In the genomic region with DNA sequence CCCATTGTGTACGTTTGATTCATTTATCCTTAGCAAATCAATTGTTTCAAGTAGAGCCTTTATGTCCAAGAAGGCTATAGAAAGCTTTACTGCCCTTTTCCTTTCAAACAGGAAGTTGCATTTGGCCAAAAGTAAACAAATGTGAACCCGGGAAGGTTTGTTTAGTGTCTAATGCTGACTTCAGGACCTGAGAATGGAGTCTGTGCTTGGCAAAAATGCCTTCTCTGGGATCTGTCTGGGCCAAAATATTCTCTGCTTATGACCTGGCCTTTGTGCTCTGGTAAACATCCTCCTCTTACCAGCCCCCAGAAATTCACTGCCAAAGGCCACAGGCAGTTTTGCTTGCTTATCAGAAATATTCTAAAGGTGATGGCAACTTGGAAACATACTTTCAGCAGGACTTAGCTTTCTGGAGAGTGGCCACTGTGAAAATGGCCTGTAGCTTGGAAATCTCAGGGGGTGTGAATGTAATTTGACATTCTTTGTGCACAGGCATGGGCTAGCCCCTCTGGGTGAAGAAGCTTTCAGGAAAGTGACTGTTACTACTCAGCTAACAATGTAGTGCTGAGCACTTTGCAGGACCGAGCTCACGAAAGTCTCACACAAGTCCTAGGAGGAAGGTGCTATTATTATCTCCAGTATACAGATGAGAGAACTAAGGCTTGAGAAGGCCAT, we compare ENCODE assay signal across 9 cellular contexts.
A peak's percentile ranks its signal among the peaks of the same experiment; 100 is the strongest.
DNase-seq lines count a peak whose midpoint lies in the region; ATAC-seq and TF ChIP-seq lines count a peak whose summit lies in the region.
"Had no signal": no experiment of that assay in that cellular context is flagged by ENCODE, and none has a peak within 500 bp of the region (broad histone marks: within the 10 kb centered on the region; RNA-seq: fewer than 3 reads in every experiment).

No MANE protein-coding gene starts in this region.

- H3K36me3 Mint-ChIP-seq in endothelial cell (ENCODE audit: low read depth, unreplicated experiment), result peaks cover 5% of the 10 kb centered on the region

- peaks cover 53 to 78% (median 61%) of the 10 kb centered on the region in 10 experiments for H3K4me1 ChIP-seq in BLaER1 treated with 17β-estradiol and CSF1 and Interleukin-3, amounts not matched to agents 10 nM and 100 nM
- H3K4me1 ChIP-seq in neuronal stem cell (ENCODE audit: control insufficient read depth in 2 of 2, insufficient read depth in 1 of 2, low read depth in 1 of 2, low read length in 2 of 2), result peaks cover 0 to 5% of the 10 kb centered on the region in 2 donors
- H3K4me1 ChIP-seq: SJCRH30 had no signal

- no peaks in the 10 kb centered on the region for H3K79me1 ChIP-seq in neuronal stem cell (ENCODE audit: low read depth, low read length)

- H3K27ac Mint-ChIP-seq in endothelial cell (ENCODE audit: unreplicated experiment), result peak overlapping the region; percentile 88

- no peak overlapping the region for H4K8ac ChIP-seq in neuronal stem cell (ENCODE audit: low read depth, low read length)

- no peak overlapping the region for H3K14ac ChIP-seq in neuronal stem cell (ENCODE audit: low read length)

- peaks cover 0 to 14% (median 3%) of the 10 kb centered on the region in 11 experiments; a peak in 9 of 22 replicates for H3K9me3 ChIP-seq in BLaER1 treated with 17β-estradiol and CSF1 and Interleukin-3, amounts not matched to agents 10 nM and 100 nM (replicated peaks in 1 of 11)
- no peaks in the 10 kb centered on the region for H3K9me3 ChIP-seq in MG63
- no peaks in the 10 kb centered on the region for H3K9me3 ChIP-seq in neuronal stem cell (replicated peaks in 1 of 2; ENCODE audit: control insufficient read depth in 2 of 2, insufficient read depth in 1 of 2, low read depth in 1 of 2, low read length in 2 of 2)
- H3K9me3 ChIP-seq: SJCRH30 had no signal

- peak overlapping the region in 4 of 11 experiments; percentile 8 to 36 (median 17); a peak in 5 of 22 replicates for H3K9ac ChIP-seq in BLaER1 treated with 17β-estradiol and CSF1 and Interleukin-3, amounts not matched to agents 10 nM and 100 nM
- H3K9ac ChIP-seq in neuronal stem cell (ENCODE audit: low read depth, low read length, poor library complexity), result no peak overlapping the region

- peak overlapping the region; percentile 14 to 91 (median 72) for H3K4me2 ChIP-seq in BLaER1 treated with 17β-estradiol and CSF1 and Interleukin-3, amounts not matched to agents 10 nM and 100 nM
- no peak overlapping the region for H3K4me2 ChIP-seq in neuronal stem cell (ENCODE audit: insufficient read depth, low read length, poor library complexity, severe bottlenecking)

- DNase-seq in MG63 (peak; percentile 73), endothelial cell (ENCODE audit: low spot score) (no peak), neuronal stem cell (ENCODE audit: low spot score) (no peak), SIG-M5 (lab: John Stamatoyannopoulos, UW) (no peak)
- no peak for DNase-seq in stimulated activated CD4-positive, alpha-beta T cell treated with anti-CD3 and anti-CD28 coated beads, Interleukin-2, amount 100 ng/mL, for 48 hours
- no peak for DNase-seq in stimulated activated naive CD8-positive, alpha-beta T cell treated with anti-CD3 and anti-CD28 coated beads, Interleukin-15, Interleukin-2, amounts not matched to agents 100 U/mL and 50 U/mL, for 24 hours

- no peak overlapping the region for H2BK120ac ChIP-seq in neuronal stem cell (ENCODE audit: low read depth, low read length)

- H3K18ac ChIP-seq in neuronal stem cell (ENCODE audit: low read length), result no peak overlapping the region

- no peak overlapping the region for H4K91ac ChIP-seq in neuronal stem cell (ENCODE audit: low read depth, low read length, poor library complexity)

- no peak overlapping the region for H2BK12ac ChIP-seq in neuronal stem cell (ENCODE audit: low read length)

- no peaks in the 10 kb centered on the region for H3K9me3 Mint-ChIP-seq in endothelial cell (ENCODE audit: unreplicated experiment)

- H3K4me3 ChIP-seq in BLaER1 treated with 17β-estradiol and CSF1 and Interleukin-3, amounts not matched to agents 10 nM and 100 nM, result no peak overlapping the region
- H3K4me3 ChIP-seq in MG63, result no peak overlapping the region
- H3K4me3 ChIP-seq in neuronal stem cell (ENCODE audit: low read length in 2 of 2), result no peak overlapping the region
- H3K4me3 ChIP-seq: SJCRH30 had no signal

- ATAC-seq in GM21717 (IDR thresholded peaks at IDR 0.05; ENCODE audit: unreplicated experiment), result no peak
- no peak for ATAC-seq in stimulated activated naive CD8-positive, alpha-beta T cell treated with anti-CD3 and anti-CD28 coated beads, Interleukin-15, Interleukin-2, amounts not matched to agents 100 U/mL and 50 U/mL, for 24 hours

- H2AK5ac ChIP-seq in neuronal stem cell (ENCODE audit: low read depth, low read length), result no peak overlapping the region

- no peak overlapping the region for H3K4ac ChIP-seq in neuronal stem cell (ENCODE audit: low read length)

- no peak overlapping the region for H3K23ac ChIP-seq in neuronal stem cell (ENCODE audit: low read depth, low read length, poor library complexity)

- TF ChIP-seq CTCF in endothelial cell (IDR thresholded peaks at IDR 0.05; ENCODE audit: unreplicated experiment), result no peak

- no peaks in the 10 kb centered on the region for H3K36me3 ChIP-seq in BLaER1 treated with 17β-estradiol and CSF1 and Interleukin-3, amounts not matched to agents 10 nM and 100 nM
- H3K36me3 ChIP-seq in MG63 (no peaks in the 10 kb centered on the region), neuronal stem cell (replicated peaks in 1 of 2; ENCODE audit: control insufficient read depth in 2 of 2, insufficient read depth in 2 of 2, low read length in 2 of 2) (no peaks in the 10 kb centered on the region)
- H3K36me3 ChIP-seq: SJCRH30 had no signal

- H3K4me3 Mint-ChIP-seq in endothelial cell (ENCODE audit: unreplicated experiment), result no peak overlapping the region

- peaks cover 48% of the 10 kb centered on the region for H3K4me1 Mint-ChIP-seq in endothelial cell (ENCODE audit: unreplicated experiment)

- H3K27ac ChIP-seq in BLaER1 treated with 17β-estradiol and CSF1 and Interleukin-3, amounts not matched to agents 10 nM and 100 nM, result peak overlapping the region in 10 of 11 experiments; percentile 7 to 81 (median 42); a peak in 16 of 22 replicates
- H3K27ac ChIP-seq in neuronal stem cell (replicated peaks; ENCODE audit: low read length), result no peak overlapping the region
- H3K27ac ChIP-seq: SJCRH30 had no signal

- H2BK15ac ChIP-seq in neuronal stem cell (ENCODE audit: low read length), result no peak overlapping the region

- no CpG with 5 or more reads among the region's 4 CpGs for WGBS in neuronal stem cell (ENCODE audit: extremely low coverage in 2 of 2, insufficient read length in 2 of 2, insufficient replicate concordance in 1 of 2), 2 donors

- no peak overlapping the region for H2BK5ac ChIP-seq in neuronal stem cell (ENCODE audit: low read length)

- peaks cover 8% of the 10 kb centered on the region for H3K27me3 Mint-ChIP-seq in endothelial cell (ENCODE audit: unreplicated experiment)

- no peaks in the 10 kb centered on the region for H3K27me3 ChIP-seq in BLaER1 treated with 17β-estradiol and CSF1 and Interleukin-3, amounts not matched to agents 10 nM and 100 nM
- H3K27me3 ChIP-seq in MG63 (no peaks in the 10 kb centered on the region), neuronal stem cell (ENCODE audit: control insufficient read depth in 3 of 3, insufficient read depth in 3 of 3, low read depth in 1 of 3, low read length in 3 of 3) (no peaks in the 10 kb centered on the region)
- H3K27me3 ChIP-seq: SJCRH30 had no signal

- H2AFZ ChIP-seq in neuronal stem cell (ENCODE audit: low read length), result peak overlapping the region; percentile 63

- H4K20me1 ChIP-seq in BLaER1 treated with 17β-estradiol and CSF1 and Interleukin-3, amounts not matched to agents 10 nM and 100 nM, result no peaks in the 10 kb centered on the region
